Comparison of ENCODE assay signal across 26 cellular contexts in the genomic region with DNA sequence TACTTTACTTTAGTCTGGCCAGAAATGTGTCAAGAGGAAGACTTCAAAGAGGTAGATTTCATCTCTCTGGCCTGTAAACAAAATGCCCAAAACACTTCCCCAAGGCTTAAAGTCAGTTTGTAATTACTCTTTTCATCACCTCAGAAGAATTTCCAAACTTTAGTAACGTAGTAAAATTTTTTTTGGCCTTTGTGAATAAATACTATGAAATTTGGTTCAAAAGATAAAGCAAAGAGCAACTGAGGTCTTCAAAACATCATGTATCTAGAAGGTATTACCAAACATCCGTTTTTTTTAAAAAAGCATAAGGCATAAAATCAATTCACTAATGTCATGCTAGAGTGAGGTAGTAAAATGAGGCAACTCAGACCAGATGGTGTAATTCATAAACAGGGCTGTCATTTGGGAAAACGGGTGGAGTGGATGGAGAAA. TPM values are rescaled to one million over a fixed set of nuclear protein-coding genes. Genes with fewer than 3 reads are reported as not detected.
DNase-seq lines count a peak whose midpoint lies in the region; ATAC-seq and TF ChIP-seq lines count a peak whose summit lies in the region.
"Had no signal": no experiment of that assay in that cellular context is flagged by ENCODE, and none has a peak within 500 bp of the region (broad histone marks: within the 10 kb centered on the region; RNA-seq: fewer than 3 reads in every experiment).

No MANE protein-coding gene starts in this region.

- no peak overlapping the region for H3K4me3 ChIP-seq in gastroesophageal sphincter
- no peak overlapping the region for H3K4me3 ChIP-seq in gastrocnemius medialis
- H3K4me3 ChIP-seq: breast epithelium, lower lobe of right lung, MG63, SK-N-MC, thoracic aorta had no signal

- H3K27me3 ChIP-seq in gastroesophageal sphincter = no peaks in the 10 kb centered on the region
- H3K27me3 ChIP-seq in gastrocnemius medialis = no peaks in the 10 kb centered on the region
- H3K27me3 ChIP-seq: breast epithelium, MG63 had no signal

- in situ Hi-C loops in gastrocnemius medialis (cut with MboI; ENCODE audit: low sequenced_read_pairs in 4 of 4) = no loop called here

- no peak for TF ChIP-seq EP300 in gastroesophageal sphincter (IDR thresholded peaks at IDR 0.05)

- H3K27ac ChIP-seq in gastroesophageal sphincter = peak overlapping the region in 1 of 4 donors; percentile 3
- H3K27ac ChIP-seq in gastrocnemius medialis = peak overlapping the region in 1 of 4 donors; percentile 26
- H3K27ac ChIP-seq: HL-60, lower lobe of right lung, SK-N-MC, thoracic aorta, WERI-Rb-1 had no signal

- H3K9me3 ChIP-seq in gastroesophageal sphincter (no peaks in the 10 kb centered on the region), gastrocnemius medialis (no peaks in the 10 kb centered on the region)
- H3K9me3 ChIP-seq: breast epithelium, lower lobe of right lung, MG63, thoracic aorta had no signal

- intact Hi-C loops in gastrocnemius medialis (cut with DNase I; ENCODE audit: low total_unique reads) = no loop called here

- ATAC-seq in gastroesophageal sphincter (peak; percentile 89), gastrocnemius medialis (peak; percentile 87 to 88)
- no peak for ATAC-seq in stimulated activated naive CD8-positive, alpha-beta T cell treated with anti-CD3 and anti-CD28 coated beads, Interleukin-15, Interleukin-2, amounts not matched to agents 100 U/mL and 50 U/mL, for 24 hours
- ATAC-seq: activated naive CD8-positive, alpha-beta T cell treated with anti-CD3 and anti-CD28 coated beads, Interleukin-2, amount 50 U/mL, for 24 hours; stimulated activated naive B cell treated with anti-CD40 and anti-IgM and Interleukin-4, amounts not matched to agents 10 μg/mL and 1 μg/mL and 100 μg/mL, for 72 hours had no signal

- 47 to 50% methylated on average over 3 of the region's 3 CpGs for WGBS in gastroesophageal sphincter (ENCODE audit: low coverage in 1 of 2), 2 donors

- TF ChIP-seq CTCF in gastroesophageal sphincter (IDR thresholded peaks at IDR 0.05) = no peak
- no peak for TF ChIP-seq CTCF in gastrocnemius medialis (IDR thresholded peaks at IDR 0.05 in 4 of 5, conservative IDR thresholded peaks at IDR 0.05 in 1 of 5)

- TF ChIP-seq POLR2A in gastroesophageal sphincter (IDR thresholded peaks at IDR 0.05) (no peak), gastrocnemius medialis (IDR thresholded peaks at IDR 0.05) (no peak)

- H3K36me3 ChIP-seq in gastroesophageal sphincter (no peaks in the 10 kb centered on the region), gastrocnemius medialis (no peaks in the 10 kb centered on the region)
- H3K36me3 ChIP-seq: breast epithelium, lower lobe of right lung, MG63, thoracic aorta, WERI-Rb-1 had no signal

- H3K4me1 ChIP-seq in gastroesophageal sphincter = peaks cover 0 to 30% (median 7%) of the 10 kb centered on the region in 3 donors
- peaks cover 14% of the 10 kb centered on the region in 2 donors for H3K4me1 ChIP-seq in gastrocnemius medialis
- H3K4me1 ChIP-seq: breast epithelium had no signal

- DNase-seq in DMS 273 treated with DMSO at 0.1 percent for 48 hours (lab: John Stamatoyannopoulos, UW) = peak; percentile 58
- DNase-seq in NCI-H2171 treated with DMSO at 0.1 percent for 48 hours (lab: John Stamatoyannopoulos, UW) = peak; percentile 83
- DNase-seq in gastrocnemius medialis = no peak
- no peak for DNase-seq in amniotic stem cell (lab: John Stamatoyannopoulos, UW)
- no peak for DNase-seq in stimulated activated naive CD8-positive, alpha-beta T cell treated with anti-CD3 and anti-CD28 coated beads, Interleukin-15, Interleukin-2, amounts not matched to agents 100 U/mL and 50 U/mL, for 24 hours
- DNase-seq in 8988T = no peak
- no peak for DNase-seq in T-helper 2 cell
- DNase-seq: activated CD4-positive, alpha-beta T cell treated with anti-CD3 and anti-CD28 coated beads, Interleukin-2, amount 50 U/mL, for 1 hour; activated naive CD8-positive, alpha-beta T cell treated with anti-CD3 and anti-CD28 coated beads, Interleukin-2, amount 50 U/mL, for 24 hours; cortex of kidney; hypothalamus; IMR-90; lower lobe of right lung; MG63; NCI-H1417; NCI-H524 treated with DMSO at 0.1 percent for 48 hours; posterior cingulate gyrus; small intestine; stimulated activated CD4-positive, alpha-beta T cell treated with anti-CD3 and anti-CD28 coated beads, Interleukin-2, amount 100 ng/mL, for 48 hours; stimulated activated naive B cell treated with anti-CD40 and anti-IgM and Interleukin-4, amounts not matched to agents 10 μg/mL and 1 μg/mL and 100 μg/mL, for 72 hours; WERI-Rb-1 had no signal

RNA-seq across cellular contexts. Expression of gene LEPR, which starts 51.4 kb away (rescaled TPM):
- 10 to 100 TPM; 11.0 to 51.1 (median 15.0) TPM for total RNA-seq in gastroesophageal sphincter
- total RNA-seq in gastrocnemius medialis = 1 to 10 TPM; 4.0 to 7.4 (median 4.2) TPM

RNA-seq across cellular contexts. Expression of gene LEPROT, which starts 51.4 kb away (rescaled TPM):
- 100 to 1,000 TPM in 1 of 4 donors, 10 to 100 TPM in 3; 66.3 to 106 (median 72.9) TPM for total RNA-seq in gastroesophageal sphincter
- 10 to 100 TPM; 25.0 to 34.2 (median 28.7) TPM for total RNA-seq in gastrocnemius medialis

Comparison
In these comparisons a context has a peak if more than half of its experiments do, and no peak if none do; other contexts are left out.
1. DNase-seq: peak in DMS 273 treated with DMSO at 0.1 percent for 48 hours (single experiment) and NCI-H2171 treated with DMSO at 0.1 percent for 48 hours (single experiment); none in gastrocnemius medialis (0 of 2), amniotic stem cell (single experiment), stimulated activated naive CD8-positive, alpha-beta T cell treated with anti-CD3 and anti-CD28 coated beads, Interleukin-15, Interleukin-2, amounts not matched to agents 100 U/mL and 50 U/mL, for 24 hours (single experiment), 8988T (single experiment) and T-helper 2 cell (0 of 5).